In the genomic region with DNA sequence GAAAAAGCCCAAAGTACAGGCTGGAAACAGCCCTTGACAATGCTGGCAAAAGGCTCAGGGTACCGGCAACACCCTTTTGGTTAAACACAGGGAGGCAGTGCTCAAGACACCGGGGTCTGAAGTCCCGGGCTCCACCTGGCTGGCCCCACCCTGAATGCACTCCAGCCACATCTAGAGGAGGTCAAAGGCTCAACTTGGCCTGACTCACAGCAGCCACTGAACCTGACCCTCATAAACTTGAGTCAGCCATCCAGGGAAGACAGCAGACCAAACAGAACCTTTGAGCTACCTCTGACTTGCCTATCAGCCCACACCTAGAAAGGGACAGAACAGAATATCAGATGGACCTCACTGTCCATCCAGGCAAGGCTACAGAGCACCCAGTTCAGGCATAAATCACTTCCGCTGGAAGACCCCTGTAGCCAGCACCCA, we compare ENCODE assay signal across 13 cellular contexts. TPM values are rescaled to one million over a fixed set of nuclear protein-coding genes. Genes with fewer than 3 reads are reported as not detected.
A peak's percentile ranks its signal among the peaks of the same experiment; 100 is the strongest.
DNase-seq lines count a peak whose midpoint lies in the region; ATAC-seq and TF ChIP-seq lines count a peak whose summit lies in the region.
"Had no signal": no experiment of that assay in that cellular context is flagged by ENCODE, and none has a peak within 500 bp of the region (broad histone marks: within the 10 kb centered on the region; RNA-seq: fewer than 3 reads in every experiment).

No MANE protein-coding gene starts in this region.

- H3K27ac ChIP-seq in foreskin keratinocyte: no peak overlapping the region
- no peak overlapping the region for H3K27ac ChIP-seq in gastrocnemius medialis
- H3K27ac ChIP-seq: adrenal gland, ovary, thoracic aorta had no signal

- no peak for TF ChIP-seq CTCF in mucosa of descending colon (IDR thresholded peaks at IDR 0.05)
- no peak for TF ChIP-seq CTCF in type B pancreatic cell (conservative IDR thresholded peaks at IDR 0.05)
- TF ChIP-seq CTCF in foreskin keratinocyte (conservative IDR thresholded peaks at IDR 0.05): no peak
- no peak for TF ChIP-seq CTCF in gastrocnemius medialis (IDR thresholded peaks at IDR 0.05 in 4 of 5, conservative IDR thresholded peaks at IDR 0.05 in 1 of 5)

- H3K4me3 Mint-ChIP-seq in activated naive CD4-positive, alpha-beta T cell treated with anti-CD3 and anti-CD28 coated beads, Interleukin-2, amount 10 ng/mL, durations not matched to agents 7 days and 5 days: peak overlapping the region; percentile 13
- peak overlapping the region; percentile 82 for H3K4me3 Mint-ChIP-seq in type B pancreatic cell

- peaks cover 40% of the 10 kb centered on the region for H3K4me1 ChIP-seq in mucosa of descending colon (ENCODE audit: low read depth)
- H3K4me1 ChIP-seq in foreskin keratinocyte: no peaks in the 10 kb centered on the region
- peaks cover 17 to 22% of the 10 kb centered on the region in 2 donors for H3K4me1 ChIP-seq in gastrocnemius medialis

- CTCF ChIA-PET in activated naive CD4-positive, alpha-beta T cell treated with anti-CD3 and anti-CD28 coated beads, Interleukin-2, amount 10 ng/mL, durations not matched to agents 7 days and 5 days (lab: Charles Lee): interaction anchor here (2.0 kb wide), 1 partner anchor 74 kb away, joined by 5 read pairs; a partner anchor contains a TSS

- H3K36me3 ChIP-seq in mucosa of descending colon (ENCODE audit: low read depth) (peaks cover 4% of the 10 kb centered on the region), gastrocnemius medialis (peaks cover 0 to 48% of the 10 kb centered on the region in 2 donors)
- H3K36me3 ChIP-seq: ovary had no signal

- no peaks in the 10 kb centered on the region for H3K9me3 ChIP-seq in mucosa of descending colon
- H3K9me3 ChIP-seq in gastrocnemius medialis: peaks cover 0 to 4% (median 0%) of the 10 kb centered on the region in 3 donors
- H3K9me3 ChIP-seq: adrenal gland, ovary, thoracic aorta had no signal

- H3K27ac Mint-ChIP-seq in activated naive CD4-positive, alpha-beta T cell treated with anti-CD3 and anti-CD28 coated beads, Interleukin-2, amount 10 ng/mL, durations not matched to agents 7 days and 5 days: no peak overlapping the region
- peak overlapping the region; percentile 53 to 93 for H3K27ac Mint-ChIP-seq in activated naive CD4-positive, alpha-beta T cell treated with anti-CD3 and anti-CD28 coated beads, Interleukin-2, amount 50 U/mL, for 72 hours
- peak overlapping the region; percentile 86 for H3K27ac Mint-ChIP-seq in type B pancreatic cell

- no peaks in the 10 kb centered on the region for H3K27me3 ChIP-seq in foreskin keratinocyte
- no peaks in the 10 kb centered on the region for H3K27me3 ChIP-seq in gastrocnemius medialis
- H3K27me3 ChIP-seq: adrenal gland, ovary had no signal

- peaks cover 45% of the 10 kb centered on the region for H3K4me1 Mint-ChIP-seq in activated naive CD4-positive, alpha-beta T cell treated with anti-CD3 and anti-CD28 coated beads, Interleukin-2, amount 10 ng/mL, durations not matched to agents 7 days and 5 days
- peaks cover 20% of the 10 kb centered on the region for H3K4me1 Mint-ChIP-seq in type B pancreatic cell (ENCODE audit: unreplicated experiment)

- no peaks in the 10 kb centered on the region for H3K27me3 Mint-ChIP-seq in activated naive CD4-positive, alpha-beta T cell treated with anti-CD3 and anti-CD28 coated beads, Interleukin-2, amount 10 ng/mL, durations not matched to agents 7 days and 5 days
- H3K27me3 Mint-ChIP-seq in type B pancreatic cell: peaks cover 3% of the 10 kb centered on the region

- no peak for DNase-seq in activated naive CD4-positive, alpha-beta T cell treated with anti-CD3 and anti-CD28 coated beads, Interleukin-2, amount 10 ng/mL, durations not matched to agents 7 days and 5 days
- DNase-seq in activated naive CD4-positive, alpha-beta T cell treated with anti-CD3 and anti-CD28 coated beads, Interleukin-2, amount 50 U/mL, for 16 hours: no peak
- peak in 1 of 2 donors; percentile 48 for DNase-seq in activated naive CD4-positive, alpha-beta T cell treated with anti-CD3 and anti-CD28 coated beads, Interleukin-2, amount 50 U/mL, for 72 hours (ENCODE audit: low spot score in 2 of 2)
- DNase-seq in mucosa of descending colon (peak; percentile 88 to 92 (median 89)), type B pancreatic cell (ENCODE audit: extremely low spot score, unreplicated experiment) (no peak), foreskin keratinocyte (no peak), gastrocnemius medialis (no peak)
- DNase-seq in effector CD8-positive, alpha-beta T cell (lab: John Stamatoyannopoulos, UW): no peak
- DNase-seq: NCI-H1436 treated with DMSO at 0.1 percent for 48 hours; stimulated activated CD4-positive, alpha-beta T cell treated with anti-CD3 and anti-CD28 coated beads, Interleukin-4, amount 100 ng/mL, for 24 hours had no signal

- TF ChIP-seq POLR2A in gastrocnemius medialis (IDR thresholded peaks at IDR 0.05): no peak

- peaks cover 57% of the 10 kb centered on the region for H3K36me3 Mint-ChIP-seq in activated naive CD4-positive, alpha-beta T cell treated with anti-CD3 and anti-CD28 coated beads, Interleukin-2, amount 10 ng/mL, durations not matched to agents 7 days and 5 days
- peaks cover 41 to 56% of the 10 kb centered on the region in 2 donors for H3K36me3 Mint-ChIP-seq in activated naive CD4-positive, alpha-beta T cell treated with anti-CD3 and anti-CD28 coated beads, Interleukin-2, amount 50 U/mL, for 72 hours
- H3K36me3 Mint-ChIP-seq in type B pancreatic cell: peaks cover 38% of the 10 kb centered on the region

- in situ Hi-C loops in gastrocnemius medialis (cut with MboI; ENCODE audit: low sequenced_read_pairs in 4 of 4): no loop called here

- no peak overlapping the region for H3K4me3 ChIP-seq in mucosa of descending colon
- no peak overlapping the region for H3K4me3 ChIP-seq in gastrocnemius medialis
- H3K4me3 ChIP-seq: adrenal gland, ovary, thoracic aorta had no signal

- intact Hi-C loops in mucosa of descending colon (cut with DNase I, micrococcal nuclease): no loop called here
- intact Hi-C loops in gastrocnemius medialis (cut with DNase I; ENCODE audit: low total_unique reads): no loop called here

- ATAC-seq in activated naive CD4-positive, alpha-beta T cell treated with anti-CD3 and anti-CD28 coated beads, Interleukin-2, amount 50 U/mL, for 72 hours: no peak
- ATAC-seq in mucosa of descending colon: peak; percentile 63
- ATAC-seq in foreskin keratinocyte: no peak
- no peak for ATAC-seq in gastrocnemius medialis

- H3K9me3 Mint-ChIP-seq in activated naive CD4-positive, alpha-beta T cell treated with anti-CD3 and anti-CD28 coated beads, Interleukin-2, amount 10 ng/mL, durations not matched to agents 7 days and 5 days: peaks cover 6% of the 10 kb centered on the region
- no peaks in the 10 kb centered on the region for H3K9me3 Mint-ChIP-seq in activated naive CD4-positive, alpha-beta T cell treated with anti-CD3 and anti-CD28 coated beads, Interleukin-2, amount 50 U/mL, for 72 hours
- H3K9me3 Mint-ChIP-seq in type B pancreatic cell: no peaks in the 10 kb centered on the region

RNA-seq across cellular contexts. Expression of a gene that starts 3.8 kb away (rescaled TPM):
- 1,000 to 10,000 TPM in 1 of 2 donors, 100 to 1,000 TPM in 1; 855 to 1,265 TPM for total RNA-seq in activated naive CD4-positive, alpha-beta T cell treated with anti-CD3 and anti-CD28 coated beads, Interleukin-2, amount 50 U/mL, for 72 hours
- 1,000 to 10,000 TPM; 1,004 to 2,046 (median 1,725) TPM for total RNA-seq in mucosa of descending colon
- total RNA-seq in type B pancreatic cell (ENCODE audit: low replicate concordance): 947 and 981 TPM in 2 replicates
- total RNA-seq in foreskin keratinocyte: 1,336 TPM in 2 replicates
- 2,195 and 2,324 TPM in 2 replicates for polyA plus RNA-seq in foreskin keratinocyte
- total RNA-seq in gastrocnemius medialis: 100 to 1,000 TPM; 153 to 371 (median 251) TPM

RNA-seq across cellular contexts. Expression of a gene that starts 6.1 kb away (rescaled TPM):
- 10 to 100 TPM; 63.9 to 64.0 TPM for total RNA-seq in activated naive CD4-positive, alpha-beta T cell treated with anti-CD3 and anti-CD28 coated beads, Interleukin-2, amount 50 U/mL, for 72 hours
- 10 to 100 TPM; 48.0 to 81.8 (median 58.7) TPM for total RNA-seq in mucosa of descending colon
- total RNA-seq in type B pancreatic cell (ENCODE audit: low replicate concordance): 67.9 and 72.4 TPM in 2 replicates
- 51.0 and 59.8 TPM in 2 replicates for total RNA-seq in foreskin keratinocyte
- polyA plus RNA-seq in foreskin keratinocyte: 44.5 and 50.1 TPM in 2 replicates
- 10 to 100 TPM; 26.4 to 44.9 (median 34.8) TPM for total RNA-seq in gastrocnemius medialis

RNA-seq across cellular contexts. Expression of a gene that starts 18.4 kb away (rescaled TPM):
- 10 to 100 TPM; 15.2 to 41.8 TPM for total RNA-seq in activated naive CD4-positive, alpha-beta T cell treated with anti-CD3 and anti-CD28 coated beads, Interleukin-2, amount 50 U/mL, for 72 hours
- total RNA-seq in mucosa of descending colon (10 to 100 TPM; 11.7 to 67.0 (median 15.3) TPM), type B pancreatic cell (ENCODE audit: low replicate concordance) (5.5 and 24.5 TPM in 2 replicates), foreskin keratinocyte (12.3 and 16.4 TPM in 2 replicates), gastrocnemius medialis (10 to 100 TPM; 20.6 to 24.1 (median 22.9) TPM)
- polyA plus RNA-seq in foreskin keratinocyte: 15.8 and 19.4 TPM in 2 replicates

RNA-seq across cellular contexts. Expression of a gene that starts 20.4 kb away (rescaled TPM):
- total RNA-seq in activated naive CD4-positive, alpha-beta T cell treated with anti-CD3 and anti-CD28 coated beads, Interleukin-2, amount 50 U/mL, for 72 hours: 1 to 10 TPM; 3.8 to 5.0 TPM
- total RNA-seq in mucosa of descending colon: 1 to 10 TPM; 1.1 to 9.4 (median 1.4) TPM
- total RNA-seq in type B pancreatic cell (ENCODE audit: low replicate concordance): 0.76 and 4.2 TPM in 2 replicates
- total RNA-seq in foreskin keratinocyte: 0.07 and 0.11 TPM in 2 replicates
- polyA plus RNA-seq in foreskin keratinocyte: 0.11 and 0.22 TPM in 2 replicates
- total RNA-seq in gastrocnemius medialis: under 1 TPM in 1 of 4 donors, not detected in 3; 0.11 TPM

RNA-seq across cellular contexts. Expression of a gene that starts 25.5 kb away (rescaled TPM):
- total RNA-seq in activated naive CD4-positive, alpha-beta T cell treated with anti-CD3 and anti-CD28 coated beads, Interleukin-2, amount 50 U/mL, for 72 hours: 10 to 100 TPM in 1 of 2 donors, 1 to 10 TPM in 1; 2.2 to 16.8 TPM
- total RNA-seq in mucosa of descending colon (1 to 10 TPM; 1.2 to 3.2 (median 2.8) TPM), type B pancreatic cell (ENCODE audit: low replicate concordance) (not detected in 2 replicates), foreskin keratinocyte (not detected in 2 replicates), gastrocnemius medialis (under 1 TPM in 3 of 4 donors, not detected in 1; 0.20 to 0.49 (median 0.32) TPM)
- polyA plus RNA-seq in foreskin keratinocyte: not detected in 2 replicates

Comparison
In these comparisons a context has a peak if more than half of its experiments do, and no peak if none do; other contexts are left out.
1. DNase-seq: peak in mucosa of descending colon (3 of 3); none in activated naive CD4-positive, alpha-beta T cell treated with anti-CD3 and anti-CD28 coated beads, Interleukin-2, amount 10 ng/mL, durations not matched to agents 7 days and 5 days (single experiment), activated naive CD4-positive, alpha-beta T cell treated with anti-CD3 and anti-CD28 coated beads, Interleukin-2, amount 50 U/mL, for 16 hours (single experiment), type B pancreatic cell (single experiment), effector CD8-positive, alpha-beta T cell (single experiment), foreskin keratinocyte (0 of 2) and gastrocnemius medialis (0 of 2).